ENCODE assay signal across 9 cellular contexts in genomic region chr1:203200059-203200553, GRCh38. TPM values are rescaled to one million over a fixed set of nuclear protein-coding genes. Genes with fewer than 3 reads are reported as not detected.
DNase-seq lines count a peak whose midpoint lies in the region; ATAC-seq and TF ChIP-seq lines count a peak whose summit lies in the region.
"Had no signal": no experiment of that assay in that cellular context is flagged by ENCODE, and none has a peak within 500 bp of the region (broad histone marks: within the 10 kb centered on the region; RNA-seq: fewer than 3 reads in every experiment).

No MANE protein-coding gene starts in this region.

- TF ChIP-seq CTCF in AG09319 (IDR thresholded peaks at IDR 0.05; ENCODE audit: low read depth, low read length) (no peak), Peyer's patch (IDR thresholded peaks at IDR 0.05) (no peak), fibroblast of the aortic adventitia (IDR thresholded peaks at IDR 0.05; ENCODE audit: insufficient read depth, low read length) (no peak), omental fat pad (IDR thresholded peaks at IDR 0.05) (no peak)

- no peak overlapping the region for H3K27ac Mint-ChIP-seq in activated CD4-positive, alpha-beta T cell treated with anti-CD3 and anti-CD28 coated beads, Interleukin-2, amount 10 ng/mL, durations not matched to agents 24 days and 14 days

- H3K36me3 ChIP-seq in Peyer's patch: no peaks in the 10 kb centered on the region

- H3K9me3 Mint-ChIP-seq in activated CD4-positive, alpha-beta T cell treated with anti-CD3 and anti-CD28 coated beads, Interleukin-2, amount 10 ng/mL, durations not matched to agents 24 days and 14 days: no peaks in the 10 kb centered on the region

- DNase-seq in AG09319 (ENCODE audit: extremely low read depth, low read depth) (peak; percentile 56), Peyer's patch (peak in 1 of 3 donors; percentile 35), fibroblast of the aortic adventitia (ENCODE audit: low read depth) (peak; percentile 97), omental fat pad (ENCODE audit: low spot score) (no peak), NCI-H446 (lab: John Stamatoyannopoulos, UW) (no peak), cortex of kidney (lab: John Stamatoyannopoulos, UW) (no peak)
- DNase-seq in activated CD4-positive, alpha-beta T cell treated with anti-CD3 and anti-CD28 coated beads, Interleukin-2, amount 10 ng/mL, durations not matched to agents 24 days and 14 days: no peak
- DNase-seq: activated CD4-positive, alpha-beta T cell treated with anti-CD3 and anti-CD28 coated beads for 4 hours had no signal

- H3K4me3 ChIP-seq in Peyer's patch (no peak overlapping the region), fibroblast of the aortic adventitia (ENCODE audit: low read depth, low read length) (no peak overlapping the region)

- H3K27me3 ChIP-seq in Peyer's patch: no peaks in the 10 kb centered on the region

- ATAC-seq in omental fat pad (ENCODE audit: low FRiP score) (peak; percentile 82), HG03378 (IDR thresholded peaks at IDR 0.05; ENCODE audit: unreplicated experiment) (no peak)

- no peaks in the 10 kb centered on the region for H3K9me3 ChIP-seq in Peyer's patch

- peaks cover 0 to 2% (median 0%) of the 10 kb centered on the region in 4 donors for H3K4me1 ChIP-seq in Peyer's patch

- no peaks in the 10 kb centered on the region for H3K36me3 Mint-ChIP-seq in activated CD4-positive, alpha-beta T cell treated with anti-CD3 and anti-CD28 coated beads, Interleukin-2, amount 10 ng/mL, durations not matched to agents 24 days and 14 days (ENCODE audit: low read depth)

- intact Hi-C loops in activated CD4-positive, alpha-beta T cell treated with anti-CD3 and anti-CD28 coated beads, Interleukin-2, amount 10 ng/mL, durations not matched to agents 24 days and 14 days (cut with micrococcal nuclease): no loop called here

- H3K27ac ChIP-seq in Peyer's patch: peak overlapping the region; percentile 27 to 75 (median 50)

- no peak for TF ChIP-seq POLR2A in Peyer's patch (IDR thresholded peaks at IDR 0.05)

- peaks cover 24% of the 10 kb centered on the region for H3K27me3 Mint-ChIP-seq in activated CD4-positive, alpha-beta T cell treated with anti-CD3 and anti-CD28 coated beads, Interleukin-2, amount 10 ng/mL, durations not matched to agents 24 days and 14 days

- H3K4me3 Mint-ChIP-seq in activated CD4-positive, alpha-beta T cell treated with anti-CD3 and anti-CD28 coated beads, Interleukin-2, amount 10 ng/mL, durations not matched to agents 24 days and 14 days: no peak overlapping the region

- H3K4me1 Mint-ChIP-seq in activated CD4-positive, alpha-beta T cell treated with anti-CD3 and anti-CD28 coated beads, Interleukin-2, amount 10 ng/mL, durations not matched to agents 24 days and 14 days: no peaks in the 10 kb centered on the region

RNA-seq across cellular contexts. Expression of gene CHI3L1, which starts 13.6 kb away (rescaled TPM):
- 1 to 10 TPM in 2 of 4 donors, not detected in 2; 1.9 to 2.5 TPM for total RNA-seq in Peyer's patch
- 3.0 and 5.5 TPM in 2 replicates for total RNA-seq in fibroblast of the aortic adventitia (ENCODE audit: low replicate concordance)
- 100 to 1,000 TPM in 2 of 4 donors, 10 to 100 TPM in 1, under 1 TPM in 1; 0.47 to 338 (median 124) TPM for total RNA-seq in omental fat pad
- total RNA-seq in activated CD4-positive, alpha-beta T cell treated with anti-CD3 and anti-CD28 coated beads, Interleukin-2, amount 10 ng/mL, durations not matched to agents 24 days and 14 days: not detected in 2 replicates

RNA-seq across cellular contexts. Expression of gene MYBPH, which starts 24.5 kb away (rescaled TPM):
- total RNA-seq in Peyer's patch: not detected
- total RNA-seq in fibroblast of the aortic adventitia (ENCODE audit: low replicate concordance): 0.08 TPM in 1 of 2 replicates, not detected in the other
- under 1 TPM in 1 of 4 donors, not detected in 3; 0.37 TPM for total RNA-seq in omental fat pad
- total RNA-seq in activated CD4-positive, alpha-beta T cell treated with anti-CD3 and anti-CD28 coated beads, Interleukin-2, amount 10 ng/mL, durations not matched to agents 24 days and 14 days: not detected in 2 replicates

RNA-seq across cellular contexts. Expression of gene CHIT1, which starts 29.4 kb away (rescaled TPM):
- 1 to 10 TPM in 1 of 4 donors, under 1 TPM in 1, not detected in 2; 0.67 to 4.1 TPM for total RNA-seq in Peyer's patch
- not detected in 2 replicates for total RNA-seq in fibroblast of the aortic adventitia (ENCODE audit: low replicate concordance)
- 10 to 100 TPM in 1 of 4 donors, 1 to 10 TPM in 2, under 1 TPM in 1; 0.19 to 17.7 (median 2.3) TPM for total RNA-seq in omental fat pad
- 0.21 and 0.70 TPM in 2 replicates for total RNA-seq in activated CD4-positive, alpha-beta T cell treated with anti-CD3 and anti-CD28 coated beads, Interleukin-2, amount 10 ng/mL, durations not matched to agents 24 days and 14 days

Comparison
In these comparisons a context has a peak if more than half of its experiments do, and no peak if none do; other contexts are left out.
1. DNase-seq: peak in AG09319 (single experiment) and fibroblast of the aortic adventitia (single experiment); none in omental fat pad (single experiment), NCI-H446 (0 of 2), cortex of kidney (single experiment) and activated CD4-positive, alpha-beta T cell treated with anti-CD3 and anti-CD28 coated beads, Interleukin-2, amount 10 ng/mL, durations not matched to agents 24 days and 14 days (single experiment).